ENCODE assay signal across 9 cellular contexts in genomic region chr11:112795142-112795815, GRCh38.
A peak's percentile ranks its signal among the peaks of the same experiment; 100 is the strongest.
DNase-seq lines count a peak whose midpoint lies in the region; ATAC-seq, FAIRE-seq and TF ChIP-seq lines count a peak whose summit lies in the region.
"Had no signal": no experiment of that assay in that cellular context is flagged by ENCODE, and none has a peak within 500 bp of the region (broad histone marks: within the 10 kb centered on the region; RNA-seq: fewer than 3 reads in every experiment).

No MANE protein-coding gene starts in this region.

- H3K36me3 ChIP-seq in ascending aorta (no peaks in the 10 kb centered on the region), keratinocyte (ENCODE audit: control insufficient read depth in 2 of 2, extremely low read depth in 1 of 2, insufficient read depth in 2 of 2, low read length in 2 of 2) (no peaks in the 10 kb centered on the region)

- peak; percentile 52 for DNase-seq in AG10803 (ENCODE audit: low read depth)
- peak; percentile 67 for DNase-seq in NCI-H446 treated with DMSO at 0.1 percent for 48 hours (lab: John Stamatoyannopoulos, UW)
- DNase-seq in ascending aorta (ENCODE audit: low spot score in 2 of 2): no peak
- no peak for DNase-seq in keratinocyte (ENCODE audit: low read depth, low spot score)
- DNase-seq in NCI-H187 treated with DMSO at 0.1 percent for 48 hours (lab: John Stamatoyannopoulos, UW): no peak
- DNase-seq in MV-4-11 (lab: John Stamatoyannopoulos, UW): no peak

- no peaks in the 10 kb centered on the region for H4K20me1 ChIP-seq in keratinocyte (ENCODE audit: control insufficient read depth, extremely low read depth, insufficient read depth, low read length)

- TF ChIP-seq CTCF in AG10803 (conservative IDR thresholded peaks at IDR 0.05; ENCODE audit: low read length): peak; percentile 73
- TF ChIP-seq CTCF in ascending aorta (IDR thresholded peaks at IDR 0.05): peak; percentile 42 to 60 (median 43)
- peak; percentile 81 to 88 (median 84) for TF ChIP-seq CTCF in keratinocyte (optimal IDR thresholded peaks at IDR 0.05 in 1 of 3, IDR thresholded peaks at IDR 0.05 in 1 of 3, conservative IDR thresholded peaks at IDR 0.05 in 1 of 3; ENCODE audit: extremely low read depth in 1 of 3, insufficient read depth in 2 of 3, low read length in 3 of 3)

- ATAC-seq in GM18498 (IDR thresholded peaks at IDR 0.05; ENCODE audit: unreplicated experiment) (peak; percentile 50), HG02642 (IDR thresholded peaks at IDR 0.05; ENCODE audit: poor library complexity, unreplicated experiment) (no peak)

- H3K79me2 ChIP-seq in keratinocyte (ENCODE audit: control insufficient read depth, insufficient read depth, low read length): no peaks in the 10 kb centered on the region

- H3K4me3 ChIP-seq in AG10803 (ENCODE audit: low read length) (no peak overlapping the region), ascending aorta (no peak overlapping the region), keratinocyte (ENCODE audit: control insufficient read depth in 2 of 3, extremely low read depth in 1 of 3, insufficient read depth in 2 of 3, low read depth in 1 of 3, low read length in 3 of 3) (no peak overlapping the region)

- H3K9me3 ChIP-seq in ascending aorta (no peaks in the 10 kb centered on the region), keratinocyte (ENCODE audit: control insufficient read depth, low read depth, low read length) (no peaks in the 10 kb centered on the region)

- H3K27ac ChIP-seq in ascending aorta (peak overlapping the region; percentile 83 to 87), keratinocyte (ENCODE audit: control insufficient read depth, insufficient read depth, low read length) (no peak overlapping the region)
- H3K27ac ChIP-seq: epithelial cell of prostate had no signal

- dilution Hi-C loops in keratinocyte (cut with MboI; ENCODE audit: extremely low pct_ligation_motif_present, low sequenced_read_pairs): no loop called here

- FAIRE-seq in keratinocyte (lab: Jason Lieb, UNC): no peak

- no peak overlapping the region for H2AFZ ChIP-seq in keratinocyte (ENCODE audit: control insufficient read depth, low read length)

- intact Hi-C loops in ascending aorta (cut with DNase I): loop anchor here (2.0 to 10.0 kb wide), 5 partner anchors 166 to 740 kb away; partner anchors contain the start of genes NCAM1, SDHD and TIMM8B

- no peak overlapping the region for H3K9ac ChIP-seq in keratinocyte (ENCODE audit: control insufficient read depth, extremely low read depth, insufficient read depth, low read length)

- H3K9me1 ChIP-seq in keratinocyte (ENCODE audit: control insufficient read depth, extremely low read depth, insufficient read depth, low read length): no peaks in the 10 kb centered on the region

- H3K4me1 ChIP-seq in ascending aorta (peaks cover 4 to 17% of the 10 kb centered on the region in 2 donors), keratinocyte (ENCODE audit: control insufficient read depth, extremely low read depth, insufficient read depth, low read length) (no peaks in the 10 kb centered on the region)

- no peak overlapping the region for H3K4me2 ChIP-seq in keratinocyte (ENCODE audit: control insufficient read depth, extremely low read depth, insufficient read depth, low read depth, low read length)

- H3K27me3 ChIP-seq in ascending aorta (no peaks in the 10 kb centered on the region), keratinocyte (ENCODE audit: control insufficient read depth, extremely low read depth, insufficient read depth, low read length) (no peaks in the 10 kb centered on the region)

Comparison
In these comparisons a context has a peak if more than half of its experiments do, and no peak if none do; other contexts are left out.
1. DNase-seq: peak in AG10803 (single experiment) and NCI-H446 treated with DMSO at 0.1 percent for 48 hours (single experiment); none in ascending aorta (0 of 2), keratinocyte (single experiment), NCI-H187 treated with DMSO at 0.1 percent for 48 hours (single experiment) and MV-4-11 (single experiment).
2. Peak in every context shown above with its lines, with median percentiles within 50 percentile points of each other: CTCF ChIP-seq.